30 cellular contexts compared by ENCODE assay signal in genomic region chr11:116420030-116420429, GRCh38.
"Had no signal": no experiment of that assay in that cellular context is flagged by ENCODE, and none has a peak within 500 bp of the region (broad histone marks: within the 10 kb centered on the region; RNA-seq: fewer than 3 reads in every experiment).

No MANE protein-coding gene starts in this region.

- FAIRE-seq: astrocyte, kidney, TTC549 had no signal

- H3K79me2 ChIP-seq: parathyroid adenoma had no signal

- H3K27me3 ChIP-seq: adrenal gland, colonic mucosa, gastrocnemius medialis, right atrium auricular region, uterus had no signal

- H3K36me3 Mint-ChIP-seq: activated naive CD8-positive, alpha-beta T cell treated with anti-CD3 and anti-CD28 coated beads for 36 hours; immature natural killer cell; mesothelial cell of epicardium; naive B cell had no signal

- DNase-seq: activated CD4-positive, alpha-beta T cell treated with anti-CD3 and anti-CD28 coated beads for 48 hours; activated CD4-positive, alpha-beta T cell treated with anti-CD3 and anti-CD28 coated beads, Interleukin-2, amount 50 U/mL, for 48 hours; activated CD8-positive, alpha-beta memory T cell treated with anti-CD3 and anti-CD28 coated beads, Interleukin-2, amount 50 U/mL, for 4 hours; activated effector memory CD4-positive, alpha-beta T cell treated with anti-CD3 and anti-CD28 coated beads, Interleukin-2, amount 50 U/mL, for 16 hours; activated naive CD4-positive, alpha-beta T cell treated with anti-CD3 and anti-CD28 coated beads for 36 hours; activated naive CD8-positive, alpha-beta T cell treated with anti-CD3 and anti-CD28 coated beads for 36 hours; activated T-cell treated with anti-CD3 and anti-CD28 coated beads, Interleukin-2, amount 50 U/mL, for 1 hour; adrenal gland; colonic mucosa; effector CD8-positive, alpha-beta T cell; gastrocnemius medialis; glutamatergic neuron; immature natural killer cell; kidney; left colon; naive B cell; psoas muscle; stimulated activated CD4-positive, alpha-beta T cell treated with anti-CD3 and anti-CD28 coated beads, Interleukin-12 subunit alpha, Interleukin-12 subunit beta, amount 100 ng/mL, for 4 hours; stimulated activated CD4-positive, alpha-beta T cell treated with anti-CD3 and anti-CD28 coated beads, Interleukin-4, amount 100 ng/mL, for 1 hour; uterus had no signal

- ATAC-seq: activated CD4-positive, CD25-positive, alpha-beta regulatory T cell treated with anti-CD3 and anti-CD28 coated beads, Interleukin-2, amount 50 U/mL, for 24 hours; gastrocnemius medialis; psoas muscle had no signal

- H2AFZ ChIP-seq: parathyroid adenoma had no signal

- H3K4me1 Mint-ChIP-seq: activated naive CD8-positive, alpha-beta T cell treated with anti-CD3 and anti-CD28 coated beads for 36 hours; immature natural killer cell had no signal

- H3K27me3 Mint-ChIP-seq: stimulated activated naive CD8-positive, alpha-beta T cell treated with anti-CD3 and anti-CD28 coated beads, Interleukin-15, Interleukin-2, amounts not matched to agents 100 ng/mL and 50 ng/mL, for 24 hours had no signal

- H3K27ac Mint-ChIP-seq: activated naive CD4-positive, alpha-beta T cell treated with anti-CD3 and anti-CD28 coated beads for 36 hours; activated naive CD8-positive, alpha-beta T cell treated with anti-CD3 and anti-CD28 coated beads for 36 hours; activated T-helper 1 cell treated with anti-CD3 and anti-CD28 coated beads, Interleukin-12 subunit alpha, Interleukin-12 subunit beta, Interleukin-2, Interleukin-4 antibody, amounts not matched to agents 30 ng/mL and 10 ng/mL and 1 ng/mL, durations not matched to agents 14 hours and 24 hours and 36 hours; immature natural killer cell; mesothelial cell of epicardium; naive B cell; stimulated activated naive CD8-positive, alpha-beta T cell treated with anti-CD3 and anti-CD28 coated beads, Interleukin-15, Interleukin-2, amounts not matched to agents 100 ng/mL and 50 ng/mL, for 24 hours had no signal

- H3K36me3 ChIP-seq: adrenal gland, colonic mucosa, gastrocnemius medialis, right atrium auricular region, thoracic aorta, uterus had no signal

- H3K27ac ChIP-seq: adrenal gland, colonic mucosa, gastrocnemius medialis, parathyroid adenoma, psoas muscle, right atrium auricular region, thoracic aorta, uterus, VCaP had no signal

- H3K9me3 ChIP-seq: adrenal gland, colonic mucosa, gastrocnemius medialis, psoas muscle, right atrium auricular region, thoracic aorta, uterus had no signal

- H3K4me1 ChIP-seq: adrenal gland, colonic mucosa, gastrocnemius medialis, parathyroid adenoma, psoas muscle, right atrium auricular region, uterus had no signal

- H3K9ac ChIP-seq: parathyroid adenoma had no signal

- H3K9me3 Mint-ChIP-seq: activated naive CD4-positive, alpha-beta T cell treated with anti-CD3 and anti-CD28 coated beads for 36 hours; activated naive CD8-positive, alpha-beta T cell treated with anti-CD3 and anti-CD28 coated beads for 36 hours; activated T-helper 1 cell treated with anti-CD3 and anti-CD28 coated beads, Interleukin-12 subunit alpha, Interleukin-12 subunit beta, Interleukin-2, Interleukin-4 antibody, amounts not matched to agents 30 ng/mL and 10 ng/mL and 1 ng/mL, durations not matched to agents 14 hours and 24 hours and 36 hours; immature natural killer cell; mesothelial cell of epicardium; stimulated activated naive CD8-positive, alpha-beta T cell treated with anti-CD3 and anti-CD28 coated beads, Interleukin-15, Interleukin-2, amounts not matched to agents 100 ng/mL and 50 ng/mL, for 24 hours had no signal

- H3K4me3 ChIP-seq: adrenal gland, colonic mucosa, gastrocnemius medialis, psoas muscle, right atrium auricular region, thoracic aorta, uterus had no signal

- H3K4me3 Mint-ChIP-seq: activated naive CD4-positive, alpha-beta T cell treated with anti-CD3 and anti-CD28 coated beads for 36 hours; activated naive CD8-positive, alpha-beta T cell treated with anti-CD3 and anti-CD28 coated beads for 36 hours; activated T-helper 1 cell treated with anti-CD3 and anti-CD28 coated beads, Interleukin-12 subunit alpha, Interleukin-12 subunit beta, Interleukin-2, Interleukin-4 antibody, amounts not matched to agents 30 ng/mL and 10 ng/mL and 1 ng/mL, durations not matched to agents 14 hours and 24 hours and 36 hours; immature natural killer cell; mesothelial cell of epicardium; naive B cell; stimulated activated naive CD8-positive, alpha-beta T cell treated with anti-CD3 and anti-CD28 coated beads, Interleukin-15, Interleukin-2, amounts not matched to agents 100 ng/mL and 50 ng/mL, for 24 hours had no signal
